8 cellular contexts compared by ENCODE assay signal in the genomic region with DNA sequence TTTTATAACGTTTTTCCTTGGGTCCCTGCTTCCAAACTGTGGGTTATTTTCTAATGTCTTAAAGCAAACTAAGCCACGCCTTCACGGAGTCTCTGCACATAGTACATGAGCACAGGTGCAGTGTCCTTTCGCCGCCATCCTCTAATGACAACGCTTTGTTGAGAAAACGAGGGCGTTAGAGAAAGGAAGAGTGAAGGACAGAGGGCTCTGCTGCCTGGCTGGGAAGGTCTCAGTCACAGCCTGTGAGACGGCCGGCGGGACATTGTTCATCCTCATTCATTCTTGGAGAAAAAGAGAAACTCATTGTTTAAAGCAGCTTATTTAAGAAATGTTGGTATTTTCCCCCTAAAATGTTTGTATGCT. TPM values are rescaled to one million over a fixed set of nuclear protein-coding genes. Genes with fewer than 3 reads are reported as not detected.
DNase-seq lines count a peak whose midpoint lies in the region; ATAC-seq and TF ChIP-seq lines count a peak whose summit lies in the region.

No MANE protein-coding gene starts in this region.

- no peaks in the 10 kb centered on the region for H4K20me1 ChIP-seq in OCI-LY3 (ENCODE audit: insufficient read depth, low read length)

- TF ChIP-seq CTCF in GM13977 (IDR thresholded peaks at IDR 0.05; ENCODE audit: extremely low read depth, insufficient read depth, missing control alignments) (no peak), OCI-LY3 (IDR thresholded peaks at IDR 0.05; ENCODE audit: low read depth, low read length) (no peak), epithelial cell of proximal tubule (conservative IDR thresholded peaks at IDR 0.05; ENCODE audit: low read depth, low read length) (no peak)

- no CpG with 5 or more reads among the region's 11 CpGs for WGBS in trophoblast cell (ENCODE audit: extremely low coverage, insufficient coverage, insufficient read length)

- H4K91ac ChIP-seq in trophoblast cell (ENCODE audit: low read depth, low read length), result no peak overlapping the region

- no peak overlapping the region for H2BK120ac ChIP-seq in trophoblast cell (ENCODE audit: insufficient read depth, low read length, poor library complexity)

- H3K14ac ChIP-seq in trophoblast cell (ENCODE audit: low read length), result no peak overlapping the region

- H2BK5ac ChIP-seq in trophoblast cell (ENCODE audit: low read depth, low read length, poor library complexity), result no peak overlapping the region

- H3K79me2 ChIP-seq in OCI-LY3 (ENCODE audit: low read length) (no peaks in the 10 kb centered on the region), trophoblast cell (ENCODE audit: control insufficient read depth, insufficient read depth, low read length, poor library complexity) (no peaks in the 10 kb centered on the region)

- no peak overlapping the region for H3K27ac Mint-ChIP-seq in activated CD4-positive, alpha-beta T cell treated with anti-CD3 and anti-CD28 coated beads for 36 hours

- H3K27me3 ChIP-seq in OCI-LY3 (ENCODE audit: low read depth, low read length) (peaks cover 8% of the 10 kb centered on the region), trophoblast cell (ENCODE audit: insufficient read depth, low read length) (no peaks in the 10 kb centered on the region)

- H3K36me3 ChIP-seq in OCI-LY3 (replicated peaks; ENCODE audit: low read depth, low read length) (no peaks in the 10 kb centered on the region), trophoblast cell (ENCODE audit: control insufficient read depth in 1 of 2, insufficient read depth in 2 of 2, low read length in 2 of 2) (no peaks in the 10 kb centered on the region)

- no peak overlapping the region for H3K18ac ChIP-seq in trophoblast cell (ENCODE audit: low read length)

- POLR2A ChIA-PET in activated CD4-positive, alpha-beta T cell treated with anti-CD3 and anti-CD28 coated beads for 36 hours (lab: Charles Lee), result interaction anchor here (0.6 kb wide), 1 partner anchor 212 kb away, joined by 4 read pairs; no protein-coding TSS in a partner anchor

- H3K4me3 ChIP-seq in OCI-LY3 (ENCODE audit: low read length), result peak overlapping the region; percentile 63
- H3K4me3 ChIP-seq in epithelial cell of proximal tubule (ENCODE audit: low read depth, low read length), result peak overlapping the region; percentile 38
- H3K4me3 ChIP-seq in trophoblast cell (ENCODE audit: low read depth, low read length), result no peak overlapping the region

- H4K8ac ChIP-seq in trophoblast cell (ENCODE audit: low read depth, low read length), result no peak overlapping the region

- in situ Hi-C loops in GM13977 (cut with MboI; ENCODE audit: low pct_unique_long_range_greater_than_20kb, low sequenced_read_pairs, unreplicated experiment), result no loop called here

- no peak overlapping the region for H3K4ac ChIP-seq in trophoblast cell (ENCODE audit: low read depth, low read length)

- H3K4me2 ChIP-seq in OCI-LY3 (ENCODE audit: low read length) (peak overlapping the region; percentile 61), trophoblast cell (ENCODE audit: low read length) (peak overlapping the region; percentile 48)

- ATAC-seq in HG03025 (IDR thresholded peaks at IDR 0.05; ENCODE audit: low FRiP score, unreplicated experiment), result no peak
- no peak for ATAC-seq in activated CD4-positive, alpha-beta T cell treated with anti-CD3 and anti-CD28 coated beads for 36 hours

- peaks cover 12% of the 10 kb centered on the region for H3K4me1 Mint-ChIP-seq in activated CD4-positive, alpha-beta T cell treated with anti-CD3 and anti-CD28 coated beads for 36 hours

- H4K12ac ChIP-seq in trophoblast cell (ENCODE audit: low read depth, low read length), result no peak overlapping the region

- H3K27ac ChIP-seq in OCI-LY3 (ENCODE audit: low read length), result no peak overlapping the region
- H3K27ac ChIP-seq in trophoblast cell (ENCODE audit: low read depth, low read length), result no peak overlapping the region

- H2BK12ac ChIP-seq in trophoblast cell (ENCODE audit: low read length), result no peak overlapping the region

- H3K9ac ChIP-seq in OCI-LY3 (ENCODE audit: low read length) (peak overlapping the region; percentile 14; the same call in 1 of the 2 replicates), trophoblast cell (ENCODE audit: low read length) (no peak overlapping the region)

- H3K4me1 ChIP-seq in OCI-LY3 (ENCODE audit: low read length) (peaks cover 7% of the 10 kb centered on the region; the same call in 1 of the 2 replicates), trophoblast cell (ENCODE audit: control insufficient read depth in 1 of 2, insufficient read depth in 2 of 2, low read length in 2 of 2) (peaks cover 0 to 11% of the 10 kb centered on the region in 2 experiments)

- DNase-seq in GM13977 (ENCODE audit: low spot score) (peak; percentile 18), epithelial cell of proximal tubule (ENCODE audit: low read depth) (no peak), trophoblast cell (no peak), NCI-H774 (lab: John Stamatoyannopoulos, UW) (no peak), RPMI8226 (no peak)
- DNase-seq in activated CD4-positive, alpha-beta T cell treated with anti-CD3 and anti-CD28 coated beads for 36 hours, result no peak

- no peaks in the 10 kb centered on the region for H3K9me3 Mint-ChIP-seq in activated CD4-positive, alpha-beta T cell treated with anti-CD3 and anti-CD28 coated beads for 36 hours (ENCODE audit: low read depth)

- peaks cover 11% of the 10 kb centered on the region for H3K27me3 Mint-ChIP-seq in activated CD4-positive, alpha-beta T cell treated with anti-CD3 and anti-CD28 coated beads for 36 hours

- H3K36me3 Mint-ChIP-seq in activated CD4-positive, alpha-beta T cell treated with anti-CD3 and anti-CD28 coated beads for 36 hours (ENCODE audit: low read depth), result no peaks in the 10 kb centered on the region

- no peak overlapping the region for H3K4me3 Mint-ChIP-seq in activated CD4-positive, alpha-beta T cell treated with anti-CD3 and anti-CD28 coated beads for 36 hours

- no peak overlapping the region for H3K23ac ChIP-seq in trophoblast cell (ENCODE audit: low read length)

- peak overlapping the region; percentile 74 for H2AFZ ChIP-seq in OCI-LY3 (ENCODE audit: low read depth, low read length)
- no peak overlapping the region for H2AFZ ChIP-seq in trophoblast cell (ENCODE audit: insufficient read depth, low read length, poor library complexity)

- H3K9me3 ChIP-seq in OCI-LY3 (ENCODE audit: insufficient read depth, low read length), result no peaks in the 10 kb centered on the region
- H3K9me3 ChIP-seq in trophoblast cell (ENCODE audit: insufficient read depth, low read depth, low read length), result no peaks in the 10 kb centered on the region

- H2AK5ac ChIP-seq in trophoblast cell (ENCODE audit: low read length), result no peak overlapping the region

- intact Hi-C loops in activated CD4-positive, alpha-beta T cell treated with anti-CD3 and anti-CD28 coated beads for 36 hours (cut with DNase I, micrococcal nuclease), result loop anchor here (1.0 to 2.0 kb wide), 3 partner anchors 60 to 218 kb away; a partner anchor contains a TSS

- CTCF ChIA-PET in activated CD4-positive, alpha-beta T cell treated with anti-CD3 and anti-CD28 coated beads for 36 hours (lab: Charles Lee), result interaction anchor here (0.6 kb wide), 1 partner anchor 89 kb away, joined by 4 read pairs; no protein-coding TSS in a partner anchor

- no peaks in the 10 kb centered on the region for H3K79me1 ChIP-seq in trophoblast cell (ENCODE audit: low read length)

RNA-seq across cellular contexts. Expression of a gene that starts 9.5 kb away (rescaled TPM):
- 0.22 and 0.35 TPM in 2 replicates for total RNA-seq in epithelial cell of proximal tubule
- polyA plus RNA-seq in trophoblast cell (2013), result 1.7 TPM in 2 replicates
- total RNA-seq in activated CD4-positive, alpha-beta T cell treated with anti-CD3 and anti-CD28 coated beads for 36 hours, result under 1 TPM; 0.19 to 0.21 TPM
